Comparison of ENCODE assay signal across 10 cellular contexts in the genomic region with DNA sequence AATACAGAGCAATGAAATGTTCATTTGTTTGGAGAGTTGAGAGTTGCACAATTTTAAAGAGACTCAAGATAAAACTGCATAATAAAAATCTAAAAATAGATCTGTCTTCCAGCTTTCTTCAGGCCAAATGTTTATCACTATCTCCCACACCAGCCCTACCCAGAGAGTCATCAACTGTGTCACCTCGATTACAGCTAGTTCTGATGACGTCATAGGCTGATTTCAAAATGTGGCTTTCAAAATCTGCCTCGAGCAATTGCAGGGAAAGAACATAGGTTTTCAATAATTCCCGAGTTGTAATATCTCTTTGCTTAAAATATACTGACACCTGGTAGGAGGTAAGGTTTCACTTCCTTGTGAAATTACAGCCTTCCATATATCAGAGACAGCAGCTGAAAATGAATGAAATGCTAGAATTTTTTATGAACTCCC.
DNase-seq lines count a peak whose midpoint lies in the region; ATAC-seq, FAIRE-seq and TF ChIP-seq lines count a peak whose summit lies in the region.
"Had no signal": no experiment of that assay in that cellular context is flagged by ENCODE, and none has a peak within 500 bp of the region (broad histone marks: within the 10 kb centered on the region; RNA-seq: fewer than 3 reads in every experiment).

No MANE protein-coding gene starts in this region.

- BruUV-seq in MCF 10A (replicated peaks; lab: Mats Ljungman, UMichigan) = no TSS peak

- H3K27me3 Mint-ChIP-seq in MCF 10A (ENCODE audit: insufficient read depth, unreplicated experiment) = no peaks in the 10 kb centered on the region

- no peak for TF ChIP-seq POLR2A in GM12892 (IDR thresholded peaks at IDR 0.05; ENCODE audit: low read depth, low read length)

- peaks cover 11% of the 10 kb centered on the region for H3K36me3 Mint-ChIP-seq in MCF 10A (ENCODE audit: insufficient read depth, unreplicated experiment)

- WGBS in mesodermal cell (ENCODE audit: insufficient coverage in 2 of 2), 2 experiments = 84 to 89% methylated on average over 3 of the region's 4 CpGs

- H3K4me1 Mint-ChIP-seq in MCF 10A (ENCODE audit: insufficient read depth, unreplicated experiment) = peaks cover 15% of the 10 kb centered on the region

- ATAC-seq in HG02678 (IDR thresholded peaks at IDR 0.05; ENCODE audit: unreplicated experiment) (no peak), HG03097 (IDR thresholded peaks at IDR 0.05; ENCODE audit: low FRiP score, unreplicated experiment) (no peak)

- intact Hi-C loops in MCF 10A (cut with micrococcal nuclease) = loop anchor here (5.0 to 10.0 kb wide), 2 partner anchors 71 to 658 kb away; no protein-coding TSS in a partner anchor

- peak; percentile 73 for DNase-seq in AG04449 (ENCODE audit: low read depth, low spot score)
- peak; percentile 30 for DNase-seq in LNCaP clone FGC (ENCODE audit: low read depth)
- peak; percentile 83 for DNase-seq in MCF 10A (ENCODE audit: unreplicated experiment)
- DNase-seq in GM12892 (ENCODE audit: insufficient read length) = no peak
- no peak for DNase-seq in NCI-H82 (lab: John Stamatoyannopoulos, UW)

- H3K4me3 ChIP-seq in AG04449 (ENCODE audit: low read depth, low read length) (no peak overlapping the region), LNCaP clone FGC (ENCODE audit: low read depth, low read length) (no peak overlapping the region), mesodermal cell (ENCODE audit: extremely low read depth, insufficient read depth, low read length, poor library complexity, severe bottlenecking) (no peak overlapping the region)

- H3K27ac Mint-ChIP-seq in MCF 10A (ENCODE audit: low read depth, unreplicated experiment) = peak overlapping the region; percentile 76

- no peaks in the 10 kb centered on the region for H3K9me3 Mint-ChIP-seq in MCF 10A (ENCODE audit: unreplicated experiment)

- peaks cover 21% of the 10 kb centered on the region for H3K4me1 ChIP-seq in mesodermal cell (ENCODE audit: control insufficient read depth, insufficient read depth, low read length, poor library complexity, severe bottlenecking)

- no peaks in the 10 kb centered on the region for H3K9me3 ChIP-seq in mesodermal cell (ENCODE audit: control insufficient read depth, low read length)

- POLR2A ChIA-PET in AG04449 (lab: Yijun Ruan, JAX) = interaction anchor here (1.3 kb wide), 1 partner anchor 678 kb away, joined by 4 read pairs; the partner anchor contains the start of gene ID2
- POLR2A ChIA-PET in MCF 10A (lab: Yijun Ruan, JAX) = interaction anchor here (0.8 to 1.3 kb wide), 6 partner anchors 12 to 678 kb away, joined by 3 to 5 read pairs (median 3); partner anchors contain the start of gene ID2

- no peak overlapping the region for H3K4me3 Mint-ChIP-seq in MCF 10A (ENCODE audit: unreplicated experiment)

- H3K36me3 ChIP-seq in mesodermal cell (ENCODE audit: control insufficient read depth, insufficient read depth, low read length) = no peaks in the 10 kb centered on the region

- CTCF ChIA-PET in AG04449 (lab: Yijun Ruan, JAX) = no interaction called here
- CTCF ChIA-PET in MCF 10A (lab: Yijun Ruan, JAX) = interaction anchor here (0.5 kb wide), 1 partner anchor 10 kb away, joined by 3 read pairs; no protein-coding TSS in a partner anchor

- TF ChIP-seq CTCF in AG04449 (IDR thresholded peaks at IDR 0.05; ENCODE audit: insufficient read depth, low read length, missing control alignments) (no peak), LNCaP clone FGC (IDR thresholded peaks at IDR 0.05; ENCODE audit: control insufficient read depth, extremely low read depth, insufficient read depth) (no peak), MCF 10A (IDR thresholded peaks at IDR 0.05; ENCODE audit: unreplicated experiment) (no peak)

- no peak for FAIRE-seq in GM12892 (lab: Jason Lieb, UNC)
- FAIRE-seq: G401.6, islet of Langerhans had no signal

- H3K27ac ChIP-seq in mesodermal cell (ENCODE audit: low read depth, low read length, severe bottlenecking) = peak overlapping the region; percentile 75

Comparison
In these comparisons a context has a peak if more than half of its experiments do, and no peak if none do; other contexts are left out.
1. DNase-seq: peak in AG04449 (single experiment), LNCaP clone FGC (single experiment) and MCF 10A (single experiment); none in GM12892 (single experiment) and NCI-H82 (single experiment).